Comparison of ENCODE assay signal across 1 cellular context in the genomic region with DNA sequence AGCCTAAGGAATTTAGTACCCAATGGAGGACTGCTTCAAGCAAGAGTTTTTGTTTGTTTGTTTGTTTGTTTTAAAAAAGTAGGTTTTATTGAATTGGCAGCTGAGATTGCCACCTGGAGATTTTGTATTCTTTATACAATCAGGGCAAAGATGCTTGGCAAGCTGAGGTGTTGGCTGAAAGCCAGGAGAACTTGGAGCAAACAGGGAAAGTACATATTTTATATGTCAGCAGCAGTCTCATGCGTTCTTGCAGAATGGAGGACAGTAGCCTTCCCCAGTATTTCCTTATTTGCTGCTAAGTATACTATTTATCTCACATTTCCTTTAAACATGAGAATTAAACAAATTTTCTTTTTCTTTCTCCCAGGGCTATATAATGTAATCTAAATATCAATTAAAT.
TF ChIP-seq lines count a peak whose summit lies in the region.

No MANE protein-coding gene starts in this region.

TF ChIP-seq in endothelial cell of umbilical vein, 7 proteins besides CTCF, POLR2A, EP300 and RAD21:
- TF ChIP-seq JUN (IDR thresholded peaks at IDR 0.05; ENCODE audit: borderline replicate concordance, insufficient read depth, insufficient read length, low read depth): no peak
- no peak for TF ChIP-seq POLR2AphosphoS5 (IDR thresholded peaks at IDR 0.05; ENCODE audit: insufficient read depth, low read depth, low read length)
- TF ChIP-seq, protein P1, sequence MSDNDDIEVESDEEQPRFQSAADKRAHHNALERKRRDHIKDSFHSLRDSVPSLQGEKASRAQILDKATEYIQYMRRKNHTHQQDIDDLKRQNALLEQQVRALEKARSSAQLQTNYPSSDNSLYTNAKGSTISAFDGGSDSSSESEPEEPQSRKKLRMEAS (IDR thresholded peaks at IDR 0.05; ENCODE audit: insufficient read depth, insufficient read length): no peak
- no peak for TF ChIP-seq EZH2 (IDR thresholded peaks at IDR 0.05; ENCODE audit: borderline replicate concordance, low read depth, low read length, severe bottlenecking)
- TF ChIP-seq GATA2 (IDR thresholded peaks at IDR 0.05; ENCODE audit: insufficient read depth, insufficient read length, low read depth, low read length): no peak
- no peak for TF ChIP-seq FOS (IDR thresholded peaks at IDR 0.05; ENCODE audit: borderline replicate concordance, insufficient read depth, low read length)
- no peak for TF ChIP-seq MYC (IDR thresholded peaks at IDR 0.05; ENCODE audit: low read depth, low read length)
